In the genomic region with DNA sequence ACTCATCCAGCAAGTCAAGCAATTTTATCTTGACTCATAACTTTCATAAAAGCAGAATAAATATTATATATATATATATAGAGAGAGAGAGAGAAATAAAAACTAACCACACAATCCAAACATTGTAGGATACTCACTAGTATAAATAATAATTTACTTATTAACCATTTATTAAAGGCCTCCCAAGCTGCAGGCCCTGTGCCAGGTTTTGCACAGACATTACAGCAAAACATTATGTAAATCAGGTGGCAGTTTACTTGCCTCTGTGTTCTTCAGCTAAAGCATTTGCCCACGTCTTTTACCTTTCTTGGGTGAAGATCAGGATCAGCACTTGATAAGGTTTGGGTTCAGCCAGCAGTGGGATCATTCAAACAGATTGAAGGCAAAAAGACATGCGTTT, we compare ENCODE assay signal across 18 cellular contexts.
"Had no signal": no experiment of that assay in that cellular context is flagged by ENCODE, and none has a peak within 500 bp of the region (broad histone marks: within the 10 kb centered on the region; RNA-seq: fewer than 3 reads in every experiment).

No MANE protein-coding gene starts in this region.

- DNase-seq: effector CD4-positive, alpha-beta T cell; heart right ventricle; islet precursor cell; left cardiac atrium; left ventricle myocardium superior; mesendoderm; naive B cell; posterior cingulate gyrus; sigmoid colon; stimulated activated naive CD4-positive, alpha-beta T cell; stomach; substantia nigra; transverse colon had no signal

- H3K4me3 ChIP-seq: coronary artery, heart right ventricle, right atrium auricular region, sigmoid colon, skin epidermis, stomach, thoracic aorta, transverse colon had no signal

- H3K9me3 Mint-ChIP-seq: naive B cell, neural crest cell had no signal

- H3K4me1 ChIP-seq: sigmoid colon, transverse colon had no signal

- H3K27ac ChIP-seq: coronary artery, heart right ventricle, right atrium auricular region, sigmoid colon, skin epidermis, stomach, thoracic aorta, transverse colon had no signal

- H3K27ac Mint-ChIP-seq: naive B cell had no signal

- H3K4me3 Mint-ChIP-seq: naive B cell, neural crest cell had no signal

- H3K27me3 ChIP-seq: heart right ventricle, right atrium auricular region, sigmoid colon, stomach, transverse colon had no signal

- H3K36me3 Mint-ChIP-seq: naive B cell had no signal

- H3K4me1 Mint-ChIP-seq: naive B cell had no signal

- H3K9me3 ChIP-seq: heart right ventricle, right atrium auricular region, sigmoid colon, stomach, thoracic aorta, transverse colon had no signal

- H3K36me3 ChIP-seq: thoracic aorta, transverse colon had no signal

- ATAC-seq: heart right ventricle, left cardiac atrium, left ventricle myocardium superior had no signal
